In the genomic region with DNA sequence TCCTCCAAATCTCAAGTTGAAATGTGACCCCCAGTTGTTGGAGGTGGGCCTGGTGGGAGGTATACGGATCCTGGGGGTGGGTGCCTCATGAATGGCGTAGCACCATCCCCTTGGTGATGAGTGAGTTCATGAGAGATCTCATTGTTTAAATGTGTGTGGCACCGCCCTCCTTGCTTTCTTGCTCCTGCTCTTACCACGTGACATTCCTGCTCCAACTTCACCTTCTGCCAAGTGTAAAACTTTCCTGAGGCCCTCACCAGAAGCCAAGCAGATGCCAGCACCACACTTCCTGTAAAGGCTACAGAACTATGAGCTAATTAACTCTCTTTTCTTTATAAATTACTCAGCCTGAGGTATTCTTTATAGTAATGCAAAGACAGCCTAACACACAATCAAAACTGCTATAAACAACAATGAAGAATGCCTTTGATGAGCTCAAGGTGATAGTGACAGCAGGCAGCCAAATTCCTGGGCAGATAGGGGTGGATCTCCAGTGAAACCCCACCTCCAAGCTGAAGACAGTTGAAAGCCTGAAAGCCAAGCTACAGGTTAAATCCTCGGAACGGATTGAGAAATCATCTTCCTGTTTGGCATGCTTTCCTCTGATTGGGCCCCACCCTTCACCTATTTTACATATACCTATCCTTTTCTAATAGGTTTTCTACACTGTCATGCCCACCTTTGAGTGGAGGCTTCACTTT, we compare ENCODE assay signal across 20 cellular contexts. TPM values are rescaled to one million over a fixed set of nuclear protein-coding genes. Genes with fewer than 3 reads are reported as not detected.
DNase-seq lines count a peak whose midpoint lies in the region; ATAC-seq, FAIRE-seq and TF ChIP-seq lines count a peak whose summit lies in the region.
"Had no signal": no experiment of that assay in that cellular context is flagged by ENCODE, and none has a peak within 500 bp of the region (broad histone marks: within the 10 kb centered on the region; RNA-seq: fewer than 3 reads in every experiment).

No MANE protein-coding gene starts in this region.

- TF ChIP-seq CTCF in astrocyte (IDR thresholded peaks at IDR 0.05; ENCODE audit: insufficient read depth, low read depth, low read length) (no peak), nephron progenitor cell (IDR thresholded peaks at IDR 0.05) (no peak), ovary (IDR thresholded peaks at IDR 0.05) (no peak)

- no peak for FAIRE-seq in astrocyte (lab: Jason Lieb, UNC)
- FAIRE-seq: D721Med had no signal

- H4K20me1 ChIP-seq in astrocyte (ENCODE audit: insufficient read depth, low read length), result no peaks in the 10 kb centered on the region

- H3K27me3 ChIP-seq in HUES6 (ENCODE audit: control insufficient read depth, insufficient read depth, low read length) (no peaks in the 10 kb centered on the region), astrocyte (ENCODE audit: insufficient read depth, low read length) (no peaks in the 10 kb centered on the region), ovary (no peaks in the 10 kb centered on the region)
- H3K27me3 ChIP-seq: BE2C had no signal

- H3K36me3 ChIP-seq in HUES6 (ENCODE audit: control insufficient read depth, insufficient read depth, low read length) (no peaks in the 10 kb centered on the region), astrocyte (ENCODE audit: insufficient read depth, low read length) (no peaks in the 10 kb centered on the region), ovary (no peaks in the 10 kb centered on the region)
- H3K36me3 ChIP-seq: BE2C had no signal

- H3K36me3 Mint-ChIP-seq in astrocyte (ENCODE audit: low read depth, unreplicated experiment), result peaks cover 11% of the 10 kb centered on the region
- no peaks in the 10 kb centered on the region for H3K36me3 Mint-ChIP-seq in nephron progenitor cell (ENCODE audit: low read depth)
- H3K36me3 Mint-ChIP-seq: CD4-positive, alpha-beta memory T cell had no signal

- H3K4me2 ChIP-seq in astrocyte (ENCODE audit: low read length), result no peak overlapping the region

- 64 to 73% (median 65%) methylated on average over 6 of the region's 6 CpGs for WGBS in ovary, 3 donors

- H3K4me1 ChIP-seq in HUES6 (ENCODE audit: control insufficient read depth, insufficient read depth, low read length) (peaks cover 16% of the 10 kb centered on the region), astrocyte (ENCODE audit: insufficient read depth, low read length) (peaks cover 3% of the 10 kb centered on the region), ovary (ENCODE audit: insufficient read depth) (no peaks in the 10 kb centered on the region)
- H3K4me1 ChIP-seq: BE2C had no signal

- H3K27ac ChIP-seq in HUES6 (ENCODE audit: low read depth, low read length), result peak overlapping the region; percentile 36; the same call in 1 of the 2 replicates
- H3K27ac ChIP-seq in astrocyte (ENCODE audit: low read depth, low read length), result no peak overlapping the region
- H3K27ac ChIP-seq in ovary, result no peak overlapping the region

- TF ChIP-seq EP300 in ovary (IDR thresholded peaks at IDR 0.05), result no peak

- H3K9ac ChIP-seq in HUES6 (ENCODE audit: low read length) (no peak overlapping the region), astrocyte (ENCODE audit: low read length) (no peak overlapping the region)

- ATAC-seq in esophagus mucosa, result peak; percentile 74
- no peak for ATAC-seq in HG03175 (IDR thresholded peaks at IDR 0.05; ENCODE audit: unreplicated experiment)
- no peak for ATAC-seq in HG02840 (IDR thresholded peaks at IDR 0.05; ENCODE audit: low FRiP score, unreplicated experiment)
- ATAC-seq: Panc1 had no signal

- DNase-seq in astrocyte (ENCODE audit: low read depth) (no peak), nephron progenitor cell (no peak), ovary (no peak), COLO668 (lab: John Stamatoyannopoulos, UW; ENCODE audit: unreplicated experiment) (no peak)
- DNase-seq: BE2C; CD4-positive, alpha-beta memory T cell; DND-41; GF-D8; GOT3; IMR-90; NCI-H2107; NCI-H345; NCI-H748 treated with DMSO at 0.1 percent for 48 hours; Right ventricle myocardium superior had no signal

- TF ChIP-seq POLR2A in ovary (IDR thresholded peaks at IDR 0.05), result no peak

- no peaks in the 10 kb centered on the region; the same call in 1 of the 2 replicates for H3K9me3 ChIP-seq in HUES6 (ENCODE audit: control insufficient read depth, insufficient read depth, low read depth, low read length)
- no peaks in the 10 kb centered on the region for H3K9me3 ChIP-seq in astrocyte (ENCODE audit: insufficient read depth, low read depth, low read length)
- no peaks in the 10 kb centered on the region for H3K9me3 ChIP-seq in ovary
- H3K9me3 ChIP-seq: BE2C had no signal

- peak overlapping the region; percentile 20 for H3K27ac Mint-ChIP-seq in astrocyte (ENCODE audit: unreplicated experiment)
- peak overlapping the region; percentile 52 for H3K27ac Mint-ChIP-seq in nephron progenitor cell
- H3K27ac Mint-ChIP-seq: CD4-positive, alpha-beta memory T cell had no signal

- H3K4me1 Mint-ChIP-seq in astrocyte (ENCODE audit: low read depth, unreplicated experiment), result peaks cover 9% of the 10 kb centered on the region
- H3K4me1 Mint-ChIP-seq in nephron progenitor cell, result no peaks in the 10 kb centered on the region

- H3K4me3 Mint-ChIP-seq in astrocyte (ENCODE audit: unreplicated experiment), result no peak overlapping the region
- no peak overlapping the region for H3K4me3 Mint-ChIP-seq in nephron progenitor cell
- H3K4me3 Mint-ChIP-seq: CD4-positive, alpha-beta memory T cell had no signal

- H3K9me3 Mint-ChIP-seq in astrocyte (ENCODE audit: unreplicated experiment) (peaks cover 24% of the 10 kb centered on the region), nephron progenitor cell (peaks cover 12% of the 10 kb centered on the region)

- H3K79me2 ChIP-seq in astrocyte (ENCODE audit: insufficient read depth, low read length), result no peaks in the 10 kb centered on the region

- H3K27me3 Mint-ChIP-seq in astrocyte (ENCODE audit: low read depth, unreplicated experiment) (no peaks in the 10 kb centered on the region), nephron progenitor cell (ENCODE audit: low read depth, poor library complexity) (peaks cover 4% of the 10 kb centered on the region)

- H2AFZ ChIP-seq in astrocyte (ENCODE audit: low read depth, low read length), result no peak overlapping the region

- intact Hi-C loops in ovary (cut with DNase I), result no loop called here

- H3K4me3 ChIP-seq in HUES6 (ENCODE audit: low read depth, low read length) (no peak overlapping the region), astrocyte (ENCODE audit: insufficient read depth, low read depth, low read length) (no peak overlapping the region), ovary (no peak overlapping the region)

RNA-seq across cellular contexts. Expression of a gene that starts 26.9 kb away (rescaled TPM):
- 13.1 and 18.3 TPM in 2 replicates for total RNA-seq in astrocyte
- total RNA-seq in esophagus mucosa, result 33.8 TPM
- total RNA-seq in ovary, result 10 to 100 TPM; 10.7 to 22.0 (median 17.3) TPM
- polyA plus RNA-seq in ovary, result 10 to 100 TPM; 17.6 to 22.3 TPM

RNA-seq across cellular contexts. Expression of a gene that starts 27.3 kb away (rescaled TPM):
- 40.1 and 41.1 TPM in 2 replicates for total RNA-seq in astrocyte
- total RNA-seq in esophagus mucosa, result 31.4 TPM
- 10 to 100 TPM; 19.9 to 38.8 (median 28.9) TPM for total RNA-seq in ovary
- 10 to 100 TPM; 22.9 to 30.8 TPM for polyA plus RNA-seq in ovary

RNA-seq across cellular contexts. Expression of a gene that starts 34.7 kb away (rescaled TPM):
- total RNA-seq in astrocyte (133 and 135 TPM in 2 replicates), esophagus mucosa (200 TPM), ovary (10 to 100 TPM; 58.9 to 94.6 (median 81.1) TPM)
- polyA plus RNA-seq in ovary, result 10 to 100 TPM; 57.7 to 78.5 TPM
